15 cellular contexts compared by ENCODE assay signal in genomic region chr3:126990890-126991289, GRCh38.
"Had no signal": no experiment of that assay in that cellular context is flagged by ENCODE, and none has a peak within 500 bp of the region (broad histone marks: within the 10 kb centered on the region; RNA-seq: fewer than 3 reads in every experiment).

No MANE protein-coding gene starts in this region.

- DNase-seq: activated B cell treated with CpG ODN at 0.5 μM for 24 hours; activated CD4-positive, alpha-beta T cell treated with anti-CD3 and anti-CD28 coated beads, Interleukin-2, amount 50 U/mL, for 1 hour; activated effector memory CD4-positive, alpha-beta T cell treated with anti-CD3 and anti-CD28 coated beads, Interleukin-2, amount 50 U/mL, for 16 hours; amygdala; dorsolateral prefrontal cortex; esophagus squamous epithelium; foreskin fibroblast; head of caudate nucleus; naive thymus-derived CD4-positive, alpha-beta T cell; nucleus accumbens; stimulated activated CD4-positive, alpha-beta T cell treated with anti-CD3 and anti-CD28 coated beads, Interleukin-2, amount 100 ng/mL, for 48 hours; T-helper 17 cell; testis had no signal

- H3K4me3 Mint-ChIP-seq: activated B cell treated with CpG ODN at 0.5 μM for 24 hours; naive thymus-derived CD4-positive, alpha-beta T cell; stimulated activated naive CD8-positive, alpha-beta T cell treated with anti-CD3 and anti-CD28 coated beads, Interleukin-15, Interleukin-2, amounts not matched to agents 100 ng/mL and 50 ng/mL, for 24 hours; T-helper 17 cell had no signal

- H3K27ac Mint-ChIP-seq: activated B cell treated with CpG ODN at 0.5 μM for 24 hours; activated naive CD4-positive, alpha-beta T cell treated with anti-CD3 and anti-CD28 coated beads, Interleukin-2, amount 50 U/mL, for 72 hours; naive thymus-derived CD4-positive, alpha-beta T cell; stimulated activated naive CD8-positive, alpha-beta T cell treated with anti-CD3 and anti-CD28 coated beads, Interleukin-15, Interleukin-2, amounts not matched to agents 100 ng/mL and 50 ng/mL, for 24 hours; T-helper 17 cell had no signal

- H3K27ac ChIP-seq: esophagus squamous epithelium, testis had no signal

- H3K4me3 ChIP-seq: esophagus squamous epithelium, testis had no signal

- H3K27me3 Mint-ChIP-seq: activated B cell treated with CpG ODN at 0.5 μM for 24 hours; naive thymus-derived CD4-positive, alpha-beta T cell; stimulated activated naive CD8-positive, alpha-beta T cell treated with anti-CD3 and anti-CD28 coated beads, Interleukin-15, Interleukin-2, amounts not matched to agents 100 ng/mL and 50 ng/mL, for 24 hours; T-helper 17 cell had no signal

- H3K36me3 Mint-ChIP-seq: activated naive CD4-positive, alpha-beta T cell treated with anti-CD3 and anti-CD28 coated beads, Interleukin-2, amount 50 U/mL, for 72 hours had no signal

- H3K27me3 ChIP-seq: dorsolateral prefrontal cortex, esophagus squamous epithelium, testis had no signal

- ATAC-seq: activated naive CD4-positive, alpha-beta T cell treated with anti-CD3 and anti-CD28 coated beads, Interleukin-2, amount 50 U/mL, for 72 hours; naive thymus-derived CD4-positive, alpha-beta T cell; T-helper 17 cell had no signal

- H3K9me3 Mint-ChIP-seq: activated B cell treated with CpG ODN at 0.5 μM for 24 hours; activated naive CD4-positive, alpha-beta T cell treated with anti-CD3 and anti-CD28 coated beads, Interleukin-2, amount 50 U/mL, for 72 hours; naive thymus-derived CD4-positive, alpha-beta T cell; stimulated activated naive CD8-positive, alpha-beta T cell treated with anti-CD3 and anti-CD28 coated beads, Interleukin-15, Interleukin-2, amounts not matched to agents 100 ng/mL and 50 ng/mL, for 24 hours had no signal

- H3K9me3 ChIP-seq: esophagus squamous epithelium, testis had no signal
